ENCODE assay signal across 1 cellular context in genomic region chr19:50663280-50663790, GRCh38.
TF ChIP-seq lines count a peak whose summit lies in the region.

No MANE protein-coding gene starts in this region.

TF ChIP-seq in IMR-90, 13 proteins besides CTCF, POLR2A, EP300 and RAD21 (continued from another document):
- TF ChIP-seq USF2 (IDR thresholded peaks at IDR 0.05; ENCODE audit: low read depth, low read length) = no peak
TF ChIP-seq in IMR-90: peak in this region for 0.
